15 cellular contexts compared by ENCODE assay signal in genomic region chr22:44811141-44811540, GRCh38. TPM values are rescaled to one million over a fixed set of nuclear protein-coding genes. Genes with fewer than 3 reads are reported as not detected.
DNase-seq lines count a peak whose midpoint lies in the region; ATAC-seq, FAIRE-seq and TF ChIP-seq lines count a peak whose summit lies in the region.
"Had no signal": no experiment of that assay in that cellular context is flagged by ENCODE, and none has a peak within 500 bp of the region (broad histone marks: within the 10 kb centered on the region; RNA-seq: fewer than 3 reads in every experiment).

No MANE protein-coding gene starts in this region.

- H3K27ac Mint-ChIP-seq in endodermal cell, result no peak overlapping the region

- no TSS peak for BruUV-seq in HepG2 (replicated peaks; lab: Mats Ljungman, UMichigan)

- no peak overlapping the region for H2AFZ ChIP-seq in HepG2 (ENCODE audit: low read length)

- no peaks in the 10 kb centered on the region for H3K36me3 ChIP-seq in left ventricle myocardium inferior
- no peaks in the 10 kb centered on the region for H3K36me3 ChIP-seq in endodermal cell (ENCODE audit: control insufficient read depth, insufficient read depth, low read length)
- no peaks in the 10 kb centered on the region for H3K36me3 ChIP-seq in HepG2 (replicated peaks in 1 of 2; ENCODE audit: control insufficient read depth in 1 of 2, insufficient read depth in 2 of 2, low read length in 2 of 2)
- H3K36me3 ChIP-seq: BLaER1 had no signal

- WGBS in endodermal cell (ENCODE audit: insufficient coverage in 1 of 2, insufficient read length in 1 of 2), 2 experiments, result 91 to 93% methylated on average over 6 to 13 of the region's 13 CpGs
- 7% methylated on average over 4 of the region's 13 CpGs for WGBS in HepG2 (ENCODE audit: low lambda C conversion rate)

- H3K27ac ChIP-seq in left ventricle myocardium inferior (replicated peaks) (no peak overlapping the region), endodermal cell (ENCODE audit: low read depth, low read length) (no peak overlapping the region), HepG2 (ENCODE audit: extremely low read length, insufficient read depth, low read length) (no peak overlapping the region)
- H3K27ac ChIP-seq: BLaER1 had no signal

- no peak for TF ChIP-seq EP300 in HepG2 (IDR thresholded peaks at IDR 0.05; ENCODE audit: low read depth in 2 of 2, low read length in 2 of 2)
- TF ChIP-seq EP300 in HepG2 (CRISPR knock-in tag; IDR thresholded peaks at IDR 0.05; ENCODE audit: borderline replicate concordance), result no peak

- H3K4me3 ChIP-seq in left ventricle myocardium inferior, result no peak overlapping the region
- no peak overlapping the region for H3K4me3 ChIP-seq in endodermal cell (ENCODE audit: low read length)
- H3K4me3 ChIP-seq in HepG2 (replicated peaks in 1 of 3; ENCODE audit: insufficient read depth in 1 of 3, low read depth in 2 of 3, low read length in 3 of 3), result no peak overlapping the region
- H3K4me3 ChIP-seq: BLaER1 had no signal

- H3K4me3 Mint-ChIP-seq in endodermal cell, result no peak overlapping the region
- H3K4me3 Mint-ChIP-seq: CD4-positive, CD25-positive, alpha-beta regulatory T cell; IgD-negative memory B cell had no signal

- TF ChIP-seq POLR2A in HepG2 (IDR thresholded peaks at IDR 0.05; ENCODE audit: insufficient read depth in 1 of 2, low read depth in 2 of 2, low read length in 2 of 2), result no peak

- CTCF ChIA-PET in HepG2 (lab: Yijun Ruan, JAX; ENCODE audit: low intra/inter-chr PET ratio, low total read pairs), result no interaction called here

- H3K9ac ChIP-seq in endodermal cell (ENCODE audit: extremely low read depth, low read length, poor library complexity, severe bottlenecking) (no peak overlapping the region), HepG2 (ENCODE audit: insufficient read depth, low read depth, low read length) (no peak overlapping the region)
- H3K9ac ChIP-seq: BLaER1 had no signal

- H3K79me2 ChIP-seq in HepG2 (ENCODE audit: insufficient read depth, low read length), result no peaks in the 10 kb centered on the region

- H3K4me1 Mint-ChIP-seq in endodermal cell, result peaks cover 9% of the 10 kb centered on the region

- TF ChIP-seq RAD21 in HepG2 (CRISPR knock-in tag; IDR thresholded peaks at IDR 0.05), result no peak

- no peak for FAIRE-seq in HepG2 (lab: Jason Lieb, UNC)
- FAIRE-seq: H54 had no signal

- no peak overlapping the region for H3K4me2 ChIP-seq in HepG2 (ENCODE audit: low read depth, low read length)
- H3K4me2 ChIP-seq: BLaER1 had no signal

- H3K4me1 ChIP-seq in left ventricle myocardium inferior (no peaks in the 10 kb centered on the region), endodermal cell (ENCODE audit: control insufficient read depth, insufficient read depth, low read length) (no peaks in the 10 kb centered on the region), HepG2 (ENCODE audit: insufficient read depth, low read length) (no peaks in the 10 kb centered on the region)

- H3K27me3 ChIP-seq in left ventricle myocardium inferior (ENCODE audit: low read depth) (peaks cover 61% of the 10 kb centered on the region), endodermal cell (ENCODE audit: control insufficient read depth, insufficient read depth, low read length, poor library complexity, severe bottlenecking) (no peaks in the 10 kb centered on the region), HepG2 (ENCODE audit: control insufficient read depth in 1 of 2, insufficient read depth in 2 of 2, low read length in 2 of 2) (peaks cover 4 to 26% of the 10 kb centered on the region in 2 experiments; a peak in 4 of 5 replicates)
- H3K27me3 ChIP-seq: BLaER1 had no signal

- intact Hi-C loops in left ventricle myocardium inferior (cut with micrococcal nuclease) (no loop called here), Right ventricle myocardium superior (cut with DNase I) (no loop called here), posterior vena cava (cut with DNase I) (no loop called here), HepG2 (cut with micrococcal nuclease; ENCODE audit: unreplicated experiment) (no loop called here)

- no peak for ATAC-seq in Right ventricle myocardium superior (ENCODE audit: poor library complexity)
- no peak for ATAC-seq in HepG2

- H3K36me3 Mint-ChIP-seq in endodermal cell (ENCODE audit: low read depth), result peaks cover 38% of the 10 kb centered on the region
- H3K36me3 Mint-ChIP-seq: CD4-positive, CD25-positive, alpha-beta regulatory T cell had no signal

- H4K20me1 ChIP-seq in HepG2 (ENCODE audit: insufficient read depth, low read length), result no peaks in the 10 kb centered on the region
- H4K20me1 ChIP-seq: BLaER1 had no signal

- in situ Hi-C loops in HepG2 (cut with HindIII; ENCODE audit: extremely low pct_ligation_motif_present, low pct_unique_long_range_greater_than_20kb), result no loop called here

- H3K9me3 ChIP-seq in left ventricle myocardium inferior (replicated peaks), result peaks cover 15% of the 10 kb centered on the region
- peaks cover 5% of the 10 kb centered on the region for H3K9me3 ChIP-seq in endodermal cell (ENCODE audit: control insufficient read depth, low read length)
- H3K9me3 ChIP-seq in HepG2 (ENCODE audit: low read length), result no peaks in the 10 kb centered on the region
- H3K9me3 ChIP-seq: BLaER1 had no signal

- no peaks in the 10 kb centered on the region for H3K27me3 Mint-ChIP-seq in endodermal cell (ENCODE audit: insufficient read depth)

- POLR2A ChIA-PET in HepG2 (lab: Yijun Ruan, JAX), result no interaction called here

- TF ChIP-seq CTCF in left ventricle myocardium inferior (IDR thresholded peaks at IDR 0.05; ENCODE audit: borderline replicate concordance) (no peak), endodermal cell (conservative IDR thresholded peaks at IDR 0.05) (no peak), HepG2 (CRISPR knock-in tag; IDR thresholded peaks at IDR 0.05) (no peak)

- peaks cover 19% of the 10 kb centered on the region for H3K9me3 Mint-ChIP-seq in endodermal cell
- H3K9me3 Mint-ChIP-seq: CD4-positive, CD25-positive, alpha-beta regulatory T cell had no signal

- DNase-seq in left ventricle myocardium inferior (peak; percentile 0), Right ventricle myocardium superior (no peak), endodermal cell (peak; percentile 35), posterior vena cava (ENCODE audit: low spot score) (peak; percentile 61), UCSD-AML1 (lab: John Stamatoyannopoulos, UW; ENCODE audit: unreplicated experiment) (no peak), NCI-H69 (lab: John Stamatoyannopoulos, UW) (no peak), HepG2 (ENCODE audit: low spot score) (no peak)
- DNase-seq: 8988T; AML-193; CD4-positive, CD25-positive, alpha-beta regulatory T cell; DMS53; GF-D8 had no signal

RNA-seq across cellular contexts. Expression of gene ARHGAP8, which starts 58.8 kb away (rescaled TPM):
- total RNA-seq in left ventricle myocardium inferior (not detected), Right ventricle myocardium superior (not detected), endodermal cell (10 to 100 TPM; 45.2 to 51.3 TPM), posterior vena cava (1 to 10 TPM; 1.4 TPM), HepG2 (2016; rRNA removed; fragmentation: Illumina TruSeq; extraction: Trizol) (0.07 and 0.17 TPM in 2 replicates)
- 9.3 TPM for polyA plus RNA-seq in endodermal cell (2013, experiment 1 of 2)
- polyA plus RNA-seq in endodermal cell (2013, experiment 2 of 2), result 4.3 TPM
- 0.20 TPM in 1 of 2 replicates, not detected in the other for total RNA-seq in HepG2 (2016; cell fraction: cytosol; rRNA removed; fragmentation: Illumina TruSeq; extraction: Trizol; ENCODE audit: low read depth)
- total RNA-seq in HepG2 (2016; cell fraction: insoluble cytoplasmic fraction; rRNA removed; fragmentation: Illumina TruSeq; extraction: Trizol), result 0.11 TPM in 1 of 2 replicates, not detected in the other
- total RNA-seq in HepG2 (2016; cell fraction: membrane; rRNA removed; fragmentation: Illumina TruSeq; extraction: Trizol), result 0.25 and 0.45 TPM in 2 replicates
- not detected in 2 replicates for total RNA-seq in HepG2 (2016; cell fraction: nucleus; rRNA removed; fragmentation: Illumina TruSeq; extraction: Trizol)
- polyA plus RNA-seq in HepG2 (2011; rRNA removed), result 0.72 TPM in 1 of 2 replicates, not detected in the other
- polyA plus RNA-seq in HepG2 (2011; cell fraction: cytosol; rRNA removed), result 0.05 TPM in 1 of 2 replicates, not detected in the other
- polyA plus RNA-seq in HepG2 (2011; cell fraction: nucleus; rRNA removed), result 0.09 TPM in 1 of 2 replicates, not detected in the other
- not detected in 2 replicates for polyA plus RNA-seq in HepG2 (2012)
- 0.15 TPM in 1 of 2 replicates, not detected in the other for polyA plus RNA-seq in HepG2 (2016; cell fraction: cytosol; fragmentation: Illumina TruSeq; extraction: Trizol; ENCODE audit: low read depth)
- 0.32 TPM in 1 of 2 replicates, not detected in the other for polyA plus RNA-seq in HepG2 (2016; cell fraction: insoluble cytoplasmic fraction; fragmentation: Illumina TruSeq; extraction: Trizol; ENCODE audit: low read depth)
- polyA plus RNA-seq in HepG2 (2016; cell fraction: membrane; fragmentation: Illumina TruSeq; extraction: Trizol; ENCODE audit: low read depth), result 0.06 TPM in 1 of 2 replicates, not detected in the other
- not detected in 2 replicates for polyA plus RNA-seq in HepG2 (2016; cell fraction: nucleus; fragmentation: Illumina TruSeq; extraction: Trizol; ENCODE audit: insufficient read depth, low read depth)
- 0.08 and 0.91 TPM in 2 replicates for polyA minus RNA-seq in HepG2 (2011; rRNA and poly(A)+ RNA removed; ENCODE audit: low replicate concordance)
- polyA minus RNA-seq in HepG2 (2011; cell fraction: cytosol; rRNA and poly(A)+ RNA removed), result not detected in 2 replicates
- not detected in 2 replicates for polyA minus RNA-seq in HepG2 (2011; cell fraction: nucleus; rRNA and poly(A)+ RNA removed)
- polyA plus RNA-seq: IgD-negative memory B cell had no signal

Comparison
In these comparisons a context has a peak if more than half of its experiments do, and no peak if none do; other contexts are left out.
1. DNase-seq: peak in left ventricle myocardium inferior (single experiment), endodermal cell (single experiment) and posterior vena cava (single experiment); none in Right ventricle myocardium superior (single experiment), UCSD-AML1 (single experiment), NCI-H69 (single experiment) and HepG2 (single experiment).
2. RNA of gene ARHGAP8, which starts 58.8 kb away (total RNA-seq): 45.2 to 51.3 TPM in endodermal cell; 1.4 TPM in posterior vena cava, not detected in left ventricle myocardium inferior (single experiment), not detected in Right ventricle myocardium superior (single experiment) and 0.07 to 0.45 TPM in HepG2; every median in the first group is over 10 times any median in the second.